Comparison of ENCODE assay signal across 20 cellular contexts in genomic region chr10:60350400-60350799, GRCh38. TPM values are rescaled to one million over a fixed set of nuclear protein-coding genes. Genes with fewer than 3 reads are reported as not detected.
DNase-seq lines count a peak whose midpoint lies in the region; ATAC-seq and TF ChIP-seq lines count a peak whose summit lies in the region.
"Had no signal": no experiment of that assay in that cellular context is flagged by ENCODE, and none has a peak within 500 bp of the region (broad histone marks: within the 10 kb centered on the region; RNA-seq: fewer than 3 reads in every experiment).

No MANE protein-coding gene starts in this region.

- H3K27me3 Mint-ChIP-seq in memory B cell = no peaks in the 10 kb centered on the region
- H3K27me3 Mint-ChIP-seq: activated T-cell treated with anti-CD3 and anti-CD28 coated beads, Interleukin-2, amount 50 U/mL, for 24 hours; central memory CD8-positive, alpha-beta T cell had no signal

- WGBS in heart left ventricle, 4 donors = 49 to 66% (median 63%) methylated on average over 2 of the region's 2 CpGs

- DNase-seq in Right ventricle myocardium inferior (ENCODE audit: missing footprints) = no peak
- no peak for DNase-seq in heart left ventricle
- DNase-seq in astrocyte of the spinal cord (ENCODE audit: low read depth, low spot score) = peak; percentile 45
- no peak for DNase-seq in memory B cell (ENCODE audit: low spot score in 2 of 2)
- no peak for DNase-seq in breast epithelium (ENCODE audit: low spot score in 2 of 2)
- DNase-seq in NCI-H128 (lab: John Stamatoyannopoulos, UW; ENCODE audit: unreplicated experiment) = no peak
- DNase-seq: activated CD4-positive, alpha-beta T cell treated with anti-CD3 and anti-CD28 coated beads, Interleukin-2, amount 50 U/mL, for 4 hours; activated T-cell treated with anti-CD3 and anti-CD28 coated beads, Interleukin-2, amount 50 U/mL, for 24 hours; CD8-positive, alpha-beta T cell; GDM1; NCI-H1105; NCI-H345; upper lobe of left lung had no signal

- H3K4me3 Mint-ChIP-seq in memory B cell = no peak overlapping the region
- H3K4me3 Mint-ChIP-seq: activated naive CD8-positive, alpha-beta T cell; activated T-cell treated with anti-CD3 and anti-CD28 coated beads, Interleukin-2, amount 50 U/mL, for 24 hours; CD8-positive, alpha-beta T cell; central memory CD8-positive, alpha-beta T cell had no signal

- H3K36me3 ChIP-seq in heart left ventricle = no peaks in the 10 kb centered on the region
- no peaks in the 10 kb centered on the region for H3K36me3 ChIP-seq in breast epithelium
- H3K36me3 ChIP-seq: neutrophil, upper lobe of left lung had no signal

- H3K27ac ChIP-seq in heart left ventricle (peak overlapping the region in 2 of 12 donors; percentile 30 to 41), temporal lobe (ENCODE audit: low read depth, low read length) (peak overlapping the region; percentile 94), breast epithelium (no peak overlapping the region)
- H3K27ac ChIP-seq: A549, neutrophil, SK-N-MC, upper lobe of left lung had no signal

- TF ChIP-seq CTCF in heart left ventricle (IDR thresholded peaks at IDR 0.05) (no peak), astrocyte of the spinal cord (IDR thresholded peaks at IDR 0.05; ENCODE audit: low read depth, low read length) (no peak), breast epithelium (IDR thresholded peaks at IDR 0.05) (no peak)

- no peaks in the 10 kb centered on the region for H3K9me3 Mint-ChIP-seq in memory B cell
- H3K9me3 Mint-ChIP-seq: activated T-cell treated with anti-CD3 and anti-CD28 coated beads, Interleukin-2, amount 50 U/mL, for 24 hours; CD8-positive, alpha-beta T cell; central memory CD8-positive, alpha-beta T cell had no signal

- H3K36me3 Mint-ChIP-seq in memory B cell = no peaks in the 10 kb centered on the region
- H3K36me3 Mint-ChIP-seq: activated naive CD8-positive, alpha-beta T cell; CD8-positive, alpha-beta T cell had no signal

- ATAC-seq in Right ventricle myocardium inferior (peak; percentile 32), heart left ventricle (no peak), memory B cell (ENCODE audit: low read depth) (no peak), GM21723 (IDR thresholded peaks at IDR 0.05; ENCODE audit: unreplicated experiment) (no peak)
- ATAC-seq: A549; CD8-positive, alpha-beta T cell had no signal

- peaks cover 0 to 36% (median 9%) of the 10 kb centered on the region in 12 donors for H3K4me1 ChIP-seq in heart left ventricle
- H3K4me1 ChIP-seq in breast epithelium = no peaks in the 10 kb centered on the region
- H3K4me1 ChIP-seq: upper lobe of left lung had no signal

- H3K9me3 ChIP-seq in heart left ventricle (no peaks in the 10 kb centered on the region), breast epithelium (no peaks in the 10 kb centered on the region)
- H3K9me3 ChIP-seq: A549, neutrophil, upper lobe of left lung had no signal

- in situ Hi-C loops in astrocyte of the spinal cord (cut with HindIII; ENCODE audit: low sequenced_read_pairs) = no loop called here

- H3K4me1 Mint-ChIP-seq in memory B cell = peaks cover 33% of the 10 kb centered on the region

- H3K4me3 ChIP-seq in heart left ventricle (no peak overlapping the region), astrocyte of the spinal cord (ENCODE audit: low read depth, low read length) (no peak overlapping the region), breast epithelium (no peak overlapping the region)
- H3K4me3 ChIP-seq: A549, SK-N-MC, upper lobe of left lung had no signal

- intact Hi-C loops in Right ventricle myocardium inferior (cut with DNase I) = no loop called here
- intact Hi-C loops in heart left ventricle (cut with DNase I) = loop anchor here in 1 of 10 donors (5.0 kb wide), 1 partner anchor 72 kb away; no protein-coding TSS in a partner anchor
- intact Hi-C loops in breast epithelium (cut with DNase I; ENCODE audit: low total_unique reads) = loop anchor here (1.0 kb wide), 1 partner anchor 36 kb away; no protein-coding TSS in a partner anchor

- H3K27ac Mint-ChIP-seq in memory B cell = peak overlapping the region; percentile 84
- H3K27ac Mint-ChIP-seq: activated naive CD8-positive, alpha-beta T cell; activated T-cell treated with anti-CD3 and anti-CD28 coated beads, Interleukin-2, amount 50 U/mL, for 24 hours; CD8-positive, alpha-beta T cell had no signal

- H3K27me3 ChIP-seq in heart left ventricle = no peaks in the 10 kb centered on the region
- H3K27me3 ChIP-seq in breast epithelium = no peaks in the 10 kb centered on the region
- H3K27me3 ChIP-seq: neutrophil, upper lobe of left lung had no signal

- TF ChIP-seq POLR2A in heart left ventricle (IDR thresholded peaks at IDR 0.05) (no peak), breast epithelium (IDR thresholded peaks at IDR 0.05) (no peak)

RNA-seq across cellular contexts. Expression of gene ANK3, which starts 39.3 kb away (rescaled TPM):
- 216 TPM for total RNA-seq in Right ventricle myocardium inferior
- 100 to 1,000 TPM; 192 to 576 (median 242) TPM for total RNA-seq in heart left ventricle
- 100 to 1,000 TPM in 1 of 2 donors, 10 to 100 TPM in 1; 33.8 to 136 TPM for polyA plus RNA-seq in heart left ventricle
- total RNA-seq in temporal lobe = 305 TPM
- 10 to 100 TPM; 10.2 to 93.2 (median 57.4) TPM for total RNA-seq in breast epithelium
